18 cellular contexts compared by ENCODE assay signal in genomic region chr1:55314740-55315139, GRCh38.
DNase-seq lines count a peak whose midpoint lies in the region; FAIRE-seq and TF ChIP-seq lines count a peak whose summit lies in the region.
"Had no signal": no experiment of that assay in that cellular context is flagged by ENCODE, and none has a peak within 500 bp of the region (broad histone marks: within the 10 kb centered on the region; RNA-seq: fewer than 3 reads in every experiment).

No MANE protein-coding gene starts in this region.

- peaks cover 12% of the 10 kb centered on the region for H3K4me1 Mint-ChIP-seq in activated CD4-positive, alpha-beta memory T cell treated with anti-CD3 and anti-CD28 coated beads for 36 hours (ENCODE audit: low read depth)

- peaks cover 6% of the 10 kb centered on the region for H3K27me3 Mint-ChIP-seq in activated CD4-positive, alpha-beta memory T cell treated with anti-CD3 and anti-CD28 coated beads for 36 hours

- H2BK12ac ChIP-seq in mesenchymal stem cell (ENCODE audit: low read length in 2 of 2): peak overlapping the region; percentile 18 to 75

- H3K18ac ChIP-seq in mesenchymal stem cell (ENCODE audit: low read depth in 1 of 2, low read length in 2 of 2): peak overlapping the region in 1 of 2 experiments; percentile 37

- CTCF ChIA-PET in activated CD4-positive, alpha-beta memory T cell treated with anti-CD3 and anti-CD28 coated beads for 36 hours (lab: Charles Lee): no interaction called here

- H2BK15ac ChIP-seq in mesenchymal stem cell (ENCODE audit: low read depth, poor library complexity, severe bottlenecking): no peak overlapping the region

- intact Hi-C loops in activated CD4-positive, alpha-beta memory T cell treated with anti-CD3 and anti-CD28 coated beads for 36 hours (cut with micrococcal nuclease): no loop called here

- H2BK120ac ChIP-seq in mesenchymal stem cell (ENCODE audit: low read depth, low read length): no peak overlapping the region

- over 99% methylated on average over 4 of the region's 4 CpGs for WGBS in mesenchymal stem cell

- H3K4me3 ChIP-seq in bronchial epithelial cell (ENCODE audit: low read depth, low read length) (no peak overlapping the region), mesenchymal stem cell (ENCODE audit: insufficient read depth in 1 of 2, low read depth in 1 of 2, low read length in 2 of 2) (no peak overlapping the region)
- H3K4me3 ChIP-seq: BLaER1 had no signal

- H3K4me1 ChIP-seq in mesenchymal stem cell (ENCODE audit: control insufficient read depth, insufficient read depth, low read depth, low read length): peaks cover 8% of the 10 kb centered on the region

- no peaks in the 10 kb centered on the region for H3K36me3 Mint-ChIP-seq in activated CD4-positive, alpha-beta memory T cell treated with anti-CD3 and anti-CD28 coated beads for 36 hours
- H3K36me3 Mint-ChIP-seq: CD14-positive monocyte; CD4-positive, alpha-beta memory T cell had no signal

- H3K4ac ChIP-seq in mesenchymal stem cell (ENCODE audit: low read depth in 1 of 2, low read length in 2 of 2): no peak overlapping the region

- no peak overlapping the region for H3K9ac ChIP-seq in mesenchymal stem cell (ENCODE audit: low read length)
- H3K9ac ChIP-seq: BLaER1 had no signal

- H3K27me3 ChIP-seq in bronchial epithelial cell (ENCODE audit: control insufficient read depth, insufficient read depth, low read length) (no peaks in the 10 kb centered on the region), mesenchymal stem cell (ENCODE audit: control insufficient read depth in 1 of 2, insufficient read depth in 1 of 2, low read length in 2 of 2) (no peaks in the 10 kb centered on the region)
- H3K27me3 ChIP-seq: BLaER1 had no signal

- H2AFZ ChIP-seq in mesenchymal stem cell (ENCODE audit: low read depth, low read length): no peak overlapping the region

- H3K9me3 ChIP-seq in mesenchymal stem cell (ENCODE audit: control insufficient read depth, low read length): no peaks in the 10 kb centered on the region
- H3K9me3 ChIP-seq: BLaER1 had no signal

- FAIRE-seq in bronchial epithelial cell (lab: Jason Lieb, UNC): no peak
- FAIRE-seq: G401.6, GM12891 had no signal

- POLR2A ChIA-PET in activated CD4-positive, alpha-beta memory T cell treated with anti-CD3 and anti-CD28 coated beads for 36 hours (lab: Charles Lee): no interaction called here

- no peak overlapping the region for H4K8ac ChIP-seq in mesenchymal stem cell (ENCODE audit: low read length)

- H3K9me3 Mint-ChIP-seq in activated CD4-positive, alpha-beta memory T cell treated with anti-CD3 and anti-CD28 coated beads for 36 hours: no peaks in the 10 kb centered on the region
- H3K9me3 Mint-ChIP-seq: HFFc6 had no signal

- H3K36me3 ChIP-seq in bronchial epithelial cell (ENCODE audit: control insufficient read depth, insufficient read depth, low read length) (no peaks in the 10 kb centered on the region), mesenchymal stem cell (ENCODE audit: control insufficient read depth in 1 of 2, insufficient read depth in 2 of 2, low read depth in 1 of 2, low read length in 2 of 2) (no peaks in the 10 kb centered on the region)
- H3K36me3 ChIP-seq: BLaER1 had no signal

- no peak overlapping the region for H3K4me2 ChIP-seq in mesenchymal stem cell (ENCODE audit: low read length, poor library complexity, severe bottlenecking)
- H3K4me2 ChIP-seq: BLaER1 had no signal

- H3K14ac ChIP-seq in mesenchymal stem cell (ENCODE audit: low read length in 2 of 2): peak overlapping the region in 1 of 2 experiments; percentile 26

- H4K91ac ChIP-seq in mesenchymal stem cell (ENCODE audit: low read length): no peak overlapping the region

- H2AK5ac ChIP-seq in mesenchymal stem cell (ENCODE audit: low read length, severe bottlenecking): no peak overlapping the region

- TF ChIP-seq CTCF in bronchial epithelial cell (IDR thresholded peaks at IDR 0.05; ENCODE audit: insufficient read depth, low read length, severe bottlenecking): no peak

- H3K27ac ChIP-seq in mesenchymal stem cell (ENCODE audit: low read length, poor library complexity, severe bottlenecking): no peak overlapping the region
- H3K27ac ChIP-seq: 22Rv1, BLaER1 had no signal

- no peak overlapping the region for H3K23ac ChIP-seq in mesenchymal stem cell (ENCODE audit: low read length in 2 of 2)

- no peak overlapping the region for H2BK5ac ChIP-seq in mesenchymal stem cell (ENCODE audit: low read depth, low read length, poor library complexity, severe bottlenecking)

- DNase-seq in NCI-H510A treated with DMSO at 0.1 percent for 48 hours (lab: John Stamatoyannopoulos, UW) (peak; percentile 45), NCI-H510A (lab: John Stamatoyannopoulos, UW) (no peak), NCI-H2029 (lab: John Stamatoyannopoulos, UW) (peak; percentile 82), bronchial epithelial cell (ENCODE audit: low read depth) (peak; percentile 12), mesenchymal stem cell (no peak), foreskin melanocyte (no peak)
- no peak for DNase-seq in activated effector memory CD4-positive, alpha-beta T cell treated with Interleukin-2 at 50 U/mL for 16 hours
- no peak for DNase-seq in activated CD4-positive, alpha-beta memory T cell treated with anti-CD3 and anti-CD28 coated beads for 36 hours
- DNase-seq: CD4-positive, alpha-beta memory T cell; DMS153; GOT3; H7; HFFc6 had no signal

- no peak overlapping the region for H3K27ac Mint-ChIP-seq in activated CD4-positive, alpha-beta memory T cell treated with anti-CD3 and anti-CD28 coated beads for 36 hours
- H3K27ac Mint-ChIP-seq: CD14-positive monocyte; CD4-positive, alpha-beta memory T cell; HFFc6 had no signal

- no peak overlapping the region for H3K4me3 Mint-ChIP-seq in activated CD4-positive, alpha-beta memory T cell treated with anti-CD3 and anti-CD28 coated beads for 36 hours
- H3K4me3 Mint-ChIP-seq: CD14-positive monocyte; CD4-positive, alpha-beta memory T cell; HFFc6 had no signal

- no peaks in the 10 kb centered on the region for H3K79me1 ChIP-seq in mesenchymal stem cell (replicated peaks; ENCODE audit: low read length, poor library complexity, severe bottlenecking)

Comparison
In these comparisons a context has a peak if more than half of its experiments do, and no peak if none do; other contexts are left out.
1. DNase-seq: peak in NCI-H510A treated with DMSO at 0.1 percent for 48 hours (single experiment), NCI-H2029 (single experiment) and bronchial epithelial cell (single experiment); none in NCI-H510A (single experiment), mesenchymal stem cell (single experiment), activated effector memory CD4-positive, alpha-beta T cell treated with Interleukin-2 at 50 U/mL for 16 hours (single experiment), foreskin melanocyte (single experiment) and activated CD4-positive, alpha-beta memory T cell treated with anti-CD3 and anti-CD28 coated beads for 36 hours (single experiment).